In genomic region chr11:95790933-95791247, GRCh38 we compare ENCODE assay signal across 1 cellular context.
TF ChIP-seq lines count a peak whose summit lies in the region.

No MANE protein-coding gene starts in this region.

TF ChIP-seq in HepG2, 621 proteins besides CTCF, POLR2A, EP300 and RAD21 (continues in another document):
- 0 out of 2 replicates have a peak, but pooled peaks have one; percentile 2 for TF ChIP-seq ATF2 (CRISPR knock-in tag; IDR thresholded peaks at IDR 0.05)
- TF ChIP-seq CREB3 (CRISPR knock-in tag; IDR thresholded peaks at IDR 0.05): peak; percentile 87; the same call in 1 of the 2 replicates
- TF ChIP-seq HOXA3 (CRISPR knock-in tag; IDR thresholded peaks at IDR 0.05): 0 out of 2 replicates have a peak, but pooled peaks have one; percentile 10
- TF ChIP-seq HDAC2 (CRISPR knock-in tag; IDR thresholded peaks at IDR 0.05): no peak
- TF ChIP-seq, protein P1, sequence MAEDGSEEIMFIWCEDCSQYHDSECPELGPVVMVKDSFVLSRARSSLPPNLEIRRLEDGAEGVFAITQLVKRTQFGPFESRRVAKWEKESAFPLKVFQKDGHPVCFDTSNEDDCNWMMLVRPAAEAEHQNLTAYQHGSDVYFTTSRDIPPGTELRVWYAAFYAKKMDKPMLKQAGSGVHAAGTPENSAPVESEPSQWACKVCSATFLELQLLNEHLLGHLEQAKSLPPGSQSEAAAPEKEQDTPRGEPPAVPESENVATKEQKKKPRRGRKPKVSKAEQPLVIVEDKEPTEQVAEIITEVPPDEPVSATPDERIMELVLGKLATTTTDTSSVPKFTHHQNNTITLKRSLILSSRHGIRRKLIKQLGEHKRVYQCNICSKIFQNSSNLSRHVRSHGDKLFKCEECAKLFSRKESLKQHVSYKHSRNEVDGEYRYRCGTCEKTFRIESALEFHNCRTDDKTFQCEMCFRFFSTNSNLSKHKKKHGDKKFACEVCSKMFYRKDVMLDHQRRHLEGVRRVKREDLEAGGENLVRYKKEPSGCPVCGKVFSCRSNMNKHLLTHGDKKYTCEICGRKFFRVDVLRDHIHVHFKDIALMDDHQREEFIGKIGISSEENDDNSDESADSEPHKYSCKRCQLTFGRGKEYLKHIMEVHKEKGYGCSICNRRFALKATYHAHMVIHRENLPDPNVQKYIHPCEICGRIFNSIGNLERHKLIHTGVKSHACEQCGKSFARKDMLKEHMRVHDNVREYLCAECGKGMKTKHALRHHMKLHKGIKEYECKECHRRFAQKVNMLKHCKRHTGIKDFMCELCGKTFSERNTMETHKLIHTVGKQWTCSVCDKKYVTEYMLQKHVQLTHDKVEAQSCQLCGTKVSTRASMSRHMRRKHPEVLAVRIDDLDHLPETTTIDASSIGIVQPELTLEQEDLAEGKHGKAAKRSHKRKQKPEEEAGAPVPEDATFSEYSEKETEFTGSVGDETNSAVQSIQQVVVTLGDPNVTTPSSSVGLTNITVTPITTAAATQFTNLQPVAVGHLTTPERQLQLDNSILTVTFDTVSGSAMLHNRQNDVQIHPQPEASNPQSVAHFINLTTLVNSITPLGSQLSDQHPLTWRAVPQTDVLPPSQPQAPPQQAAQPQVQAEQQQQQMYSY (CRISPR knock-in tag; IDR thresholded peaks at IDR 0.05): peak; percentile 14; the same call in 1 of the 2 replicates
- TF ChIP-seq HIVEP1 (CRISPR knock-in tag; IDR thresholded peaks at IDR 0.05): 0 out of 2 replicates have a peak, but pooled peaks have one; percentile 20
- TF ChIP-seq ZNF317 (CRISPR knock-in tag; IDR thresholded peaks at IDR 0.05): peak; percentile 97
- TF ChIP-seq FOXJ3 (CRISPR knock-in tag; IDR thresholded peaks at IDR 0.05; ENCODE audit: borderline replicate concordance): 0 out of 2 replicates have a peak, but pooled peaks have one; percentile 36
- no peak for TF ChIP-seq ZNF333 (CRISPR knock-in tag; IDR thresholded peaks at IDR 0.05; ENCODE audit: borderline replicate concordance)
- 0 out of 2 replicates have a peak, but pooled peaks have one; percentile 52 for TF ChIP-seq IRX3 (CRISPR knock-in tag; IDR thresholded peaks at IDR 0.05; ENCODE audit: borderline replicate concordance, low read depth)
- peak; percentile 54; the same call in 1 of the 2 replicates for TF ChIP-seq ZNF264 (CRISPR knock-in tag; IDR thresholded peaks at IDR 0.05)
- 0 out of 2 replicates have a peak, but pooled peaks have one; percentile 52 for TF ChIP-seq ZNF766 (CRISPR knock-in tag; IDR thresholded peaks at IDR 0.05; ENCODE audit: borderline replicate concordance)
- TF ChIP-seq REPIN1 (CRISPR knock-in tag; IDR thresholded peaks at IDR 0.05; ENCODE audit: borderline replicate concordance, low read depth): peak; percentile 55; the same call in 1 of the 2 replicates
- TF ChIP-seq ZNF263 (CRISPR knock-in tag; IDR thresholded peaks at IDR 0.05): 0 out of 2 replicates have a peak, but pooled peaks have one; percentile 14
- TF ChIP-seq, protein P2, sequence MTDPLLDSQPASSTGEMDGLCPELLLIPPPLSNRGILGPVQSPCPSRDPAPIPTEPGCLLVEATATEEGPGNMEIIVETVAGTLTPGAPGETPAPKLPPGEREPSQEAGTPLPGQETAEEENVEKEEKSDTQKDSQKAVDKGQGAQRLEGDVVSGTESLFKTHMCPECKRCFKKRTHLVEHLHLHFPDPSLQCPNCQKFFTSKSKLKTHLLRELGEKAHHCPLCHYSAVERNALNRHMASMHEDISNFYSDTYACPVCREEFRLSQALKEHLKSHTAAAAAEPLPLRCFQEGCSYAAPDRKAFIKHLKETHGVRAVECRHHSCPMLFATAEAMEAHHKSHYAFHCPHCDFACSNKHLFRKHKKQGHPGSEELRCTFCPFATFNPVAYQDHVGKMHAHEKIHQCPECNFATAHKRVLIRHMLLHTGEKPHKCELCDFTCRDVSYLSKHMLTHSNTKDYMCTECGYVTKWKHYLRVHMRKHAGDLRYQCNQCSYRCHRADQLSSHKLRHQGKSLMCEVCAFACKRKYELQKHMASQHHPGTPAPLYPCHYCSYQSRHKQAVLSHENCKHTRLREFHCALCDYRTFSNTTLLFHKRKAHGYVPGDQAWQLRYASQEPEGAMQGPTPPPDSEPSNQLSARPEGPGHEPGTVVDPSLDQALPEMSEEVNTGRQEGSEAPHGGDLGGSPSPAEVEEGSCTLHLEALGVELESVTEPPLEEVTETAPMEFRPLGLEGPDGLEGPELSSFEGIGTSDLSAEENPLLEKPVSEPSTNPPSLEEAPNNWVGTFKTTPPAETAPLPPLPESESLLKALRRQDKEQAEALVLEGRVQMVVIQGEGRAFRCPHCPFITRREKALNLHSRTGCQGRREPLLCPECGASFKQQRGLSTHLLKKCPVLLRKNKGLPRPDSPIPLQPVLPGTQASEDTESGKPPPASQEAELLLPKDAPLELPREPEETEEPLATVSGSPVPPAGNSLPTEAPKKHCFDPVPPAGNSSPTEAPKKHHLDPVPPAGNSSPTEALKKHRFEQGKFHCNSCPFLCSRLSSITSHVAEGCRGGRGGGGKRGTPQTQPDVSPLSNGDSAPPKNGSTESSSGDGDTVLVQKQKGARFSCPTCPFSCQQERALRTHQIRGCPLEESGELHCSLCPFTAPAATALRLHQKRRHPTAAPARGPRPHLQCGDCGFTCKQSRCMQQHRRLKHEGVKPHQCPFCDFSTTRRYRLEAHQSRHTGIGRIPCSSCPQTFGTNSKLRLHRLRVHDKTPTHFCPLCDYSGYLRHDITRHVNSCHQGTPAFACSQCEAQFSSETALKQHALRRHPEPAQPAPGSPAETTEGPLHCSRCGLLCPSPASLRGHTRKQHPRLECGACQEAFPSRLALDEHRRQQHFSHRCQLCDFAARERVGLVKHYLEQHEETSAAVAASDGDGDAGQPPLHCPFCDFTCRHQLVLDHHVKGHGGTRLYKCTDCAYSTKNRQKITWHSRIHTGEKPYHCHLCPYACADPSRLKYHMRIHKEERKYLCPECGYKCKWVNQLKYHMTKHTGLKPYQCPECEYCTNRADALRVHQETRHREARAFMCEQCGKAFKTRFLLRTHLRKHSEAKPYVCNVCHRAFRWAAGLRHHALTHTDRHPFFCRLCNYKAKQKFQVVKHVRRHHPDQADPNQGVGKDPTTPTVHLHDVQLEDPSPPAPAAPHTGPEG (CRISPR knock-in tag; IDR thresholded peaks at IDR 0.05): 0 out of 2 replicates have a peak, but pooled peaks have one; percentile 30
- peak; percentile 34 for TF ChIP-seq HDAC1 (CRISPR knock-in tag; IDR thresholded peaks at IDR 0.05)
- peak; percentile 47; the same call in 1 of the 2 replicates for TF ChIP-seq CEBPB (IDR thresholded peaks at IDR 0.05; ENCODE audit: borderline replicate concordance, low read depth, low read length)
- no peak for TF ChIP-seq ZSCAN22 (CRISPR knock-in tag; IDR thresholded peaks at IDR 0.05)
- TF ChIP-seq SALL2 (CRISPR knock-in tag; IDR thresholded peaks at IDR 0.05): peak; percentile 51; the same call in 1 of the 2 replicates
- TF ChIP-seq ZNF800 (CRISPR knock-in tag; IDR thresholded peaks at IDR 0.05): peak; percentile 67; the same call in 1 of the 2 replicates
- TF ChIP-seq ZFX (CRISPR knock-in tag; IDR thresholded peaks at IDR 0.05; ENCODE audit: low read depth): no peak
- TF ChIP-seq BRCA1 (CRISPR knock-in tag; IDR thresholded peaks at IDR 0.05): no peak
- no peak for TF ChIP-seq IKZF4 (CRISPR knock-in tag; IDR thresholded peaks at IDR 0.05; ENCODE audit: borderline replicate concordance, low read depth, not compliant biosample characterization)
- TF ChIP-seq TFAP4 (IDR thresholded peaks at IDR 0.05; ENCODE audit: borderline replicate concordance, low read depth): peak; percentile 50; the same call in 1 of the 2 replicates
- no peak for TF ChIP-seq CCDC6 (CRISPR knock-in tag; IDR thresholded peaks at IDR 0.05)
- TF ChIP-seq ZNF138 (CRISPR knock-in tag; IDR thresholded peaks at IDR 0.05; ENCODE audit: low read depth): no peak
- TF ChIP-seq, protein P3, sequence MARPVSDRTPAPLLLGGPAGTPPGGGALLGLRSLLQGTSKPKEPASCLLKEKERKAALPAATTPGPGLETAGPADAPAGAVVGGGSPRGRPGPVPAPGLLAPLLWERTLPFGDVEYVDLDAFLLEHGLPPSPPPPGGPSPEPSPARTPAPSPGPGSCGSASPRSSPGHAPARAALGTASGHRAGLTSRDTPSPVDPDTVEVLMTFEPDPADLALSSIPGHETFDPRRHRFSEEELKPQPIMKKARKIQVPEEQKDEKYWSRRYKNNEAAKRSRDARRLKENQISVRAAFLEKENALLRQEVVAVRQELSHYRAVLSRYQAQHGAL (CRISPR knock-in tag; IDR thresholded peaks at IDR 0.05; ENCODE audit: not compliant biosample characterization): peak; percentile 28
- TF ChIP-seq ZBTB4 (CRISPR knock-in tag; IDR thresholded peaks at IDR 0.05; ENCODE audit: borderline replicate concordance): no peak
- TF ChIP-seq ISX (CRISPR knock-in tag; conservative IDR thresholded peaks at IDR 0.05): 0 out of 2 replicates have a peak, but pooled peaks have one; percentile 35
- peak; percentile 36; the same call in 1 of the 2 replicates for TF ChIP-seq KMT2A (CRISPR knock-in tag; IDR thresholded peaks at IDR 0.05)
- TF ChIP-seq, protein P4, sequence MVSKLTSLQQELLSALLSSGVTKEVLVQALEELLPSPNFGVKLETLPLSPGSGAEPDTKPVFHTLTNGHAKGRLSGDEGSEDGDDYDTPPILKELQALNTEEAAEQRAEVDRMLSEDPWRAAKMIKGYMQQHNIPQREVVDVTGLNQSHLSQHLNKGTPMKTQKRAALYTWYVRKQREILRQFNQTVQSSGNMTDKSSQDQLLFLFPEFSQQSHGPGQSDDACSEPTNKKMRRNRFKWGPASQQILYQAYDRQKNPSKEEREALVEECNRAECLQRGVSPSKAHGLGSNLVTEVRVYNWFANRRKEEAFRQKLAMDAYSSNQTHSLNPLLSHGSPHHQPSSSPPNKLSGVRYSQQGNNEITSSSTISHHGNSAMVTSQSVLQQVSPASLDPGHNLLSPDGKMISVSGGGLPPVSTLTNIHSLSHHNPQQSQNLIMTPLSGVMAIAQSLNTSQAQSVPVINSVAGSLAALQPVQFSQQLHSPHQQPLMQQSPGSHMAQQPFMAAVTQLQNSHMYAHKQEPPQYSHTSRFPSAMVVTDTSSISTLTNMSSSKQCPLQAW (CRISPR knock-in tag; IDR thresholded peaks at IDR 0.05): 0 out of 2 replicates have a peak, but pooled peaks have one; percentile 9
- TF ChIP-seq ZNF232 (CRISPR knock-in tag; IDR thresholded peaks at IDR 0.05; ENCODE audit: borderline replicate concordance): 0 out of 2 replicates have a peak, but pooled peaks have one; percentile 68
- peak; percentile 89 for TF ChIP-seq RAD51 (IDR thresholded peaks at IDR 0.05; ENCODE audit: borderline replicate concordance)
- 0 out of 2 replicates have a peak, but pooled peaks have one; percentile 13 for TF ChIP-seq IRF2 (CRISPR knock-in tag; IDR thresholded peaks at IDR 0.05)
